Comparison of ENCODE assay signal across 1 cellular context in the genomic region with DNA sequence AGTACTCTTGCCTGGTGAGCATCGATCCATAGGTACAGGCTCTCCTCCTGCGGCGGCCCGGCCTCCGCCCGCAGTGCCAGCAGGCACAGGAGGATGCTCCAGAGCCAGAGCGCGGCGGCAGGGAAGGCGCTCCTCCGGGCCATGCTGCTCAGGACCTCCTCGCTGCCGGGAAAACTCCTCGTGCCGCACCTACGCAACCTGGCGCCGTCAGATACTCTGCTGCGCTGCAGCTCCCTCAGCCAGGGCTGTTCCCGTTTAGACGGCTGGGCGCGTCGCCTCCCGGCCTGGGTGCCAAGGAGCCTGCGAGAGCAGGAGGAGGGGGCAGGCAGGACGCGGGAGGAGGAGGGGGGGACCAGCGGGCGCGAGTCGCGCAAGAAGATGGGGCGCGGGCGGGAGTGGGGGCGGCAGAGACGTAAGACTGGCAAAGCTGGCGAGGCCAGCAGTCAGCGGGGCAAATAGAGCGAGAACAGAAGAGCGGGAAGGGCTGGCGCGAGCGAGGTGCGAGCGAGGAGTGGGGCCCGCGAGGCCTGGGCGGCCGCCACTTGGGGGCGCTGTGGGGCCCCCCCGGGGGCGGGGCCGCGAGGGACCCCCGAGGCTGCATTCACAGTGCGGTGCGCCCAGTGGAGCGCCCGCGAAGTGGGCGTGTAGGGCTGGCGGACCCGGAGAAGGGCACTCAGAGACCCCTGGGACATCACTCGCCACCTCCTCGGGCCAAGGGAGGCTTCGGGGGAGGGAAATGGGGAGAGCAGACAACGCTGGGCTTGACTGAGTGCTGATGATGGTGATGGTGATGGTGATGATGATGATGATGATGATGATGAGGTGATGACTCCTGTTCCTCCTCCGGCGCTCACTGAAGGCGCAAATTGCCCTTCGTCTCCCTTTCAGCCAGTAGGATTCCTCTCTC.
TF ChIP-seq lines count a peak whose summit lies in the region.

A gene with protein sequence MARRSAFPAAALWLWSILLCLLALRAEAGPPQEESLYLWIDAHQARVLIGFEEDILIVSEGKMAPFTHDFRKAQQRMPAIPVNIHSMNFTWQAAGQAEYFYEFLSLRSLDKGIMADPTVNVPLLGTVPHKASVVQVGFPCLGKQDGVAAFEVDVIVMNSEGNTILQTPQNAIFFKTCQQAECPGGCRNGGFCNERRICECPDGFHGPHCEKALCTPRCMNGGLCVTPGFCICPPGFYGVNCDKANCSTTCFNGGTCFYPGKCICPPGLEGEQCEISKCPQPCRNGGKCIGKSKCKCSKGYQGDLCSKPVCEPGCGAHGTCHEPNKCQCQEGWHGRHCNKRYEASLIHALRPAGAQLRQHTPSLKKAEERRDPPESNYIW (minus strand): TSS at position 257 of the 907 bp plus-strand sequence. CDS start 114 bp downstream, at position 143.

TF ChIP-seq in Ishikawa, 13 proteins besides CTCF, POLR2A, EP300 and RAD21 (continued from another document):
- peak; percentile 72 for TF ChIP-seq MAX (IDR thresholded peaks at IDR 0.05)
TF ChIP-seq in Ishikawa: peak in this region for 2.
